Comparison of ENCODE assay signal across 31 cellular contexts in genomic region chrY:8202837-8203236, GRCh38.
"Had no signal": no experiment of that assay in that cellular context is flagged by ENCODE, and none has a peak within 500 bp of the region (broad histone marks: within the 10 kb centered on the region; RNA-seq: fewer than 3 reads in every experiment).

No MANE protein-coding gene starts in this region.

- H3K4me3 ChIP-seq: ascending aorta, cardiac muscle cell had no signal

- H3K4me1 ChIP-seq: ascending aorta had no signal

- H3K9ac ChIP-seq: KMS-11 had no signal

- H3K36me3 ChIP-seq: ascending aorta, cardiac muscle cell had no signal

- H3K27me3 ChIP-seq: ascending aorta, cardiac muscle cell had no signal

- H3K4me2 ChIP-seq: KMS-11 had no signal

- DNase-seq: activated B cell treated with CpG ODN at 0.5 μM for 24 hours; activated CD4-positive, alpha-beta T cell treated with anti-CD3 and anti-CD28 coated beads for 1 hour; activated CD4-positive, alpha-beta T cell treated with anti-CD3 and anti-CD28 coated beads for 48 hours; activated CD4-positive, alpha-beta T cell treated with anti-CD3 and anti-CD28 coated beads, Interleukin-2, amount 50 U/mL, for 4 hours; activated CD8-positive, alpha-beta T cell treated with anti-CD3 and anti-CD28 coated beads, Interleukin-2, amount 10 ng/mL, durations not matched to agents 7 days and 5 days; activated gamma-delta T cell; activated naive CD4-positive, alpha-beta T cell treated with Interleukin-2 at 50 U/mL for 16 hours; activated naive CD8-positive, alpha-beta T cell treated with anti-CD3 and anti-CD28 coated beads, Interleukin-2, amount 10 ng/mL, durations not matched to agents 7 days and 5 days; activated T-cell treated with anti-CD3 and anti-CD28 coated beads, Interleukin-2, amount 50 U/mL, for 24 hours; amygdala; MM.1S; MV-4-11; NCI-H1092; NCI-H1436 treated with DMSO at 0.1 percent for 48 hours; NCI-H1694 treated with DMSO at 0.1 percent for 48 hours; NCI-H2029 treated with DMSO at 0.1 percent for 48 hours; NCI-H2107; NCI-H226; NCI-H446 treated with DMSO at 0.1 percent for 48 hours; NCI-H524; PC-3; Right ventricle myocardium superior; SW 1271; T-helper 1 cell; T-helper 2 cell; T-helper 9 cell had no signal

- ATAC-seq: activated CD8-positive, alpha-beta T cell treated with anti-CD3 and anti-CD28 coated beads, Interleukin-2, amount 10 ng/mL, durations not matched to agents 7 days and 5 days; PC-3 had no signal

- H3K9me3 ChIP-seq: ascending aorta had no signal

- H3K27ac ChIP-seq: ascending aorta, cardiac muscle cell, KMS-11, RWPE1, VCaP had no signal
